ENCODE assay signal across 14 cellular contexts in genomic region chr4:6449335-6449734, GRCh38. TPM values are rescaled to one million over a fixed set of nuclear protein-coding genes. Genes with fewer than 3 reads are reported as not detected.
"Had no signal": no experiment of that assay in that cellular context is flagged by ENCODE, and none has a peak within 500 bp of the region (broad histone marks: within the 10 kb centered on the region; RNA-seq: fewer than 3 reads in every experiment).

No MANE protein-coding gene starts in this region.

- FAIRE-seq: colon, small intestine, urothelium cell line had no signal

- H3K27ac ChIP-seq: hepatocyte, right atrium auricular region, thoracic aorta, transverse colon had no signal

- H3K36me3 ChIP-seq: right atrium auricular region, thoracic aorta, transverse colon had no signal

- H3K79me2 ChIP-seq: hepatocyte had no signal

- DNase-seq: foreskin melanocyte; mesendoderm; naive B cell; small intestine; stimulated activated CD4-positive, alpha-beta T cell treated with anti-CD3 and anti-CD28 coated beads, Interleukin-2, amount 100 ng/mL, for 48 hours; transverse colon had no signal

- H3K4me3 ChIP-seq: hepatocyte, right atrium auricular region, thoracic aorta, transverse colon had no signal

- H2AFZ ChIP-seq: hepatocyte had no signal

- H3K9me3 ChIP-seq: right atrium auricular region, thoracic aorta, transverse colon had no signal

- H3K27me3 ChIP-seq: hepatocyte, right atrium auricular region, transverse colon had no signal

- H3K4me2 ChIP-seq: hepatocyte had no signal

RNA-seq across cellular contexts. Expression of gene PPP2R2C, which starts 23.1 kb away (rescaled TPM):
- total RNA-seq: epithelial cell of proximal tubule, kidney epithelial cell, pulmonary artery endothelial cell had no signal
